26 cellular contexts compared by ENCODE assay signal in the genomic region with DNA sequence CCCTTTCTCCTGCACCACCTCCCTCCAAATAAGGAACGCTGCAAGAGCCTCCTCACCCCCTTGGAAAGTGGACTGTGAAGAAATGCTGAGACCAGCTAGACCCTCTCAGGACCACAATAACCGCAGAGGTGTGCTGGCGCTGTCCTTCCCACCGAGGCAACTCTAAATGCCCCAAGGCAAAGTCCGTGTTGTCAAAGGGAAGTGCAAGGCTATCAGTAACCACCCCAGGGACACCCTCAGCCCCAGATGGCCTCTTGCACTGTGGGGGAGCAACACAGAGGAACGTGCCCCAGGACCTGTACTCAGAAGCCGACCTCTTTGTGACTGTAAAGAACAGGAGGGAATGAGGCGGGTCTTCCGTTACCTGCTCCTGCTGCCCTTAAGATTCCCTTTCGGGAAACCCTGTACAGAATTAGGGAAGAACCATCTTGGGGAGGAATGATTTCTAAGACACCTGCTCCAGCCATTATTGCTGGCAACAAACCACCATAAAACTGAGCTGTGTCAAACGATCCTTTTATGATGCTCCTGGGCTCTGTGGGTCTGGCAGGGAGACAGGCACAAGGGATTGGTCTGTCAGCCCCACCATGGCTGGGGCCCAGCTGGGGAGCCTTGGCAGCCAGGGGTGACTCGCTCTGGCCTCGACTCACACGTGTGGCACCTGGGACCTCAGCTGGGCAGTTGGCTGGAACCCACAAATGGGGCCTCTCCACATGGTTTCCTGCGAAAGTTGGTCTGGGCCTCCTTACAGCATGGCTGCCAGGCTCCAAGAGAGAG. TPM values are rescaled to one million over a fixed set of nuclear protein-coding genes. Genes with fewer than 3 reads are reported as not detected.
DNase-seq lines count a peak whose midpoint lies in the region; ATAC-seq and TF ChIP-seq lines count a peak whose summit lies in the region.
"Had no signal": no experiment of that assay in that cellular context is flagged by ENCODE, and none has a peak within 500 bp of the region (broad histone marks: within the 10 kb centered on the region; RNA-seq: fewer than 3 reads in every experiment).

No MANE protein-coding gene starts in this region.

- no peaks in the 10 kb centered on the region for H3F3A ChIP-seq in Loucy (ENCODE audit: low read depth)

- peak; percentile 19 for DNase-seq in DMS 273 (lab: John Stamatoyannopoulos, UW; ENCODE audit: unreplicated experiment)
- no peak for DNase-seq in DMS 273 treated with DMSO at 0.1 percent for 48 hours (lab: John Stamatoyannopoulos, UW)
- DNase-seq in SJCRH30, result peak; percentile 50 to 64
- DNase-seq: ACHN; CD8-positive, alpha-beta memory T cell; DMS79 treated with DMSO at 0.1 percent for 48 hours; GOT3; Kasumi-1; NCI-H1092 treated with DMSO at 0.1 percent for 48 hours; NCI-H1436 treated with DMSO at 0.1 percent for 48 hours; NCI-H2029 treated with DMSO at 0.1 percent for 48 hours; NCI-H226; NCI-H510A treated with DMSO at 0.1 percent for 48 hours; NCI-H774; PC-9; SHP77 treated with DMSO at 0.1 percent for 48 hours had no signal

- no peaks in the 10 kb centered on the region for H3K9me3 ChIP-seq in Loucy (ENCODE audit: insufficient read depth, low read depth, low read length)
- peaks cover 2% of the 10 kb centered on the region; the same call in 1 of the 2 replicates for H3K9me3 ChIP-seq in SJCRH30 (replicated peaks)
- no peaks in the 10 kb centered on the region for H3K9me3 ChIP-seq in mucosa of rectum (ENCODE audit: control insufficient read depth in 2 of 2, low read length in 2 of 2)

- H3K4me1 ChIP-seq in Loucy (ENCODE audit: insufficient read depth, low read length, poor library complexity, severe bottlenecking) (peaks cover 7% of the 10 kb centered on the region), SJCRH30 (peaks cover 28% of the 10 kb centered on the region), mucosa of rectum (ENCODE audit: control insufficient read depth in 2 of 2, insufficient read depth in 2 of 2, low read length in 2 of 2) (peaks cover 5 to 9% of the 10 kb centered on the region in 2 donors)

- ATAC-seq in GM18858 (IDR thresholded peaks at IDR 0.05; ENCODE audit: unreplicated experiment) (no peak), GM18519 (IDR thresholded peaks at IDR 0.05; ENCODE audit: low FRiP score, unreplicated experiment) (no peak), GM19351 (IDR thresholded peaks at IDR 0.05; ENCODE audit: unreplicated experiment) (no peak)
- ATAC-seq: HCT116, SK-N-SH treated with all-trans-retinoic acid at 6 μM for 48 hours had no signal

- no peak for TF ChIP-seq CTCF in Loucy (conservative IDR thresholded peaks at IDR 0.05; ENCODE audit: low read length)

- H2AFZ ChIP-seq in Loucy (ENCODE audit: low read length), result peak overlapping the region; percentile 3; the same call in 1 of the 2 replicates
- H2AFZ ChIP-seq: PC-9 had no signal

- no peaks in the 10 kb centered on the region for H4K20me1 ChIP-seq in Loucy (ENCODE audit: insufficient read depth, low read length, poor library complexity, severe bottlenecking)

- no peaks in the 10 kb centered on the region for H3K36me3 ChIP-seq in Loucy (ENCODE audit: insufficient read depth, low read length)
- H3K36me3 ChIP-seq in SJCRH30, result no peaks in the 10 kb centered on the region
- no peaks in the 10 kb centered on the region for H3K36me3 ChIP-seq in mucosa of rectum (ENCODE audit: control insufficient read depth in 2 of 2, insufficient read depth in 2 of 2, low read length in 2 of 2)

- H3K4me3 ChIP-seq in Loucy (ENCODE audit: low read length, poor library complexity, severe bottlenecking), result no peak overlapping the region
- no peak overlapping the region for H3K4me3 ChIP-seq in SJCRH30
- H3K4me3 ChIP-seq in mucosa of rectum (ENCODE audit: low read length in 2 of 2), result peak overlapping the region in 1 of 2 donors; percentile 26
- H3K4me3 ChIP-seq: PC-9 had no signal

- no peaks in the 10 kb centered on the region for H3K9me2 ChIP-seq in Loucy (replicated peaks; ENCODE audit: low read depth, low read length)

- peak overlapping the region; percentile 5 for H3K4me2 ChIP-seq in Loucy (ENCODE audit: low read depth, low read length, poor library complexity, severe bottlenecking)
- H3K4me2 ChIP-seq: PC-9 had no signal

- H3K27me3 ChIP-seq in Loucy (ENCODE audit: insufficient read depth, low read length, poor library complexity, severe bottlenecking) (no peaks in the 10 kb centered on the region), SJCRH30 (no peaks in the 10 kb centered on the region), mucosa of rectum (ENCODE audit: control insufficient read depth in 2 of 2, insufficient read depth in 2 of 2, low read length in 2 of 2) (no peaks in the 10 kb centered on the region)

- no peaks in the 10 kb centered on the region for H3K79me2 ChIP-seq in Loucy (ENCODE audit: insufficient read depth, low read length)

- H3K27ac ChIP-seq in SJCRH30 (no peak overlapping the region), mucosa of rectum (ENCODE audit: low read depth in 2 of 2, low read length in 2 of 2) (peak overlapping the region; percentile 11 to 24)
- H3K27ac ChIP-seq: 22Rv1, C4-2B, PC-9, RWPE1 had no signal

- H3K9ac ChIP-seq in Loucy (ENCODE audit: low read depth, low read length, poor library complexity, severe bottlenecking) (peak overlapping the region; percentile 23), mucosa of rectum (ENCODE audit: low read depth in 1 of 2, low read length in 2 of 2) (no peak overlapping the region)

RNA-seq across cellular contexts. Expression of a gene that starts 14.6 kb away (rescaled TPM):
- 84.4 and 88.9 TPM in 2 replicates for total RNA-seq in SJCRH30 (2014; rRNA removed; shearing (Covaris generic))

RNA-seq across cellular contexts. Expression of a gene that starts 34.0 kb away (rescaled TPM):
- not detected in 2 replicates for total RNA-seq in SJCRH30 (2014; rRNA removed; shearing (Covaris generic))
